ENCODE assay signal across 19 cellular contexts in the genomic region with DNA sequence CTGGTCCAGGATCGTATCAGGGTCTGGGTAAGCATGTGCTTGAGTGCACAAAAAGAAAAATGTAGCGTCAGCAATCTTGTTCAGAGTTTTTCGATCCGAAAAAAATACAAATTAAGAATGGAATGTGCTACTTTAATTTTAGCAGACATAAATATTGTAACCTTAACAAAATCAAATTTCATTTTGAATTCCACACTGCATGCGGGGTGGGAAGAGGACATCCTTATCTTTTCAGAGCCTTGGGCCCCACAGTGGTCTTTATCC.
DNase-seq lines count a peak whose midpoint lies in the region; ATAC-seq, FAIRE-seq and TF ChIP-seq lines count a peak whose summit lies in the region.
"Had no signal": no experiment of that assay in that cellular context is flagged by ENCODE, and none has a peak within 500 bp of the region (broad histone marks: within the 10 kb centered on the region; RNA-seq: fewer than 3 reads in every experiment).

No MANE protein-coding gene starts in this region.

- H3K36me3 Mint-ChIP-seq in GM23338 (ENCODE audit: low read depth) (no peaks in the 10 kb centered on the region), astrocyte (ENCODE audit: low read depth, unreplicated experiment) (no peaks in the 10 kb centered on the region)
- no peaks in the 10 kb centered on the region for H3K36me3 Mint-ChIP-seq in T-helper 2 cell treated with Interferon-gamma antibody and Interleukin-4, amounts not matched to agents 5 μg/mL and 100 μg/mL, for 36 hours (ENCODE audit: low read depth)
- H3K36me3 Mint-ChIP-seq: CD4-positive, alpha-beta memory T cell had no signal

- H2BK12ac ChIP-seq in mesenchymal stem cell (ENCODE audit: low read length in 2 of 2), result peak overlapping the region; percentile 14 to 83

- no peaks in the 10 kb centered on the region for H3K79me1 ChIP-seq in mesenchymal stem cell (replicated peaks; ENCODE audit: low read length, poor library complexity, severe bottlenecking)

- H3K4me2 ChIP-seq in GM23338 (0 out of 2 replicates have a peak overlapping the region, but pooled peaks have one; percentile 63), astrocyte (ENCODE audit: low read length) (peak overlapping the region; percentile 1), mesenchymal stem cell (ENCODE audit: low read length, poor library complexity, severe bottlenecking) (no peak overlapping the region)
- H3K4me2 ChIP-seq: BLaER1 had no signal

- no peak overlapping the region for H4K91ac ChIP-seq in mesenchymal stem cell (ENCODE audit: low read length)

- H3K4me1 Mint-ChIP-seq in GM23338 (peaks cover 36% of the 10 kb centered on the region), astrocyte (ENCODE audit: low read depth, unreplicated experiment) (peaks cover 16% of the 10 kb centered on the region)
- H3K4me1 Mint-ChIP-seq in T-helper 2 cell treated with Interferon-gamma antibody and Interleukin-4, amounts not matched to agents 5 μg/mL and 100 μg/mL, for 36 hours (ENCODE audit: low read depth), result peaks cover 23% of the 10 kb centered on the region

- no peak for DNase-seq in GM23338 (ENCODE audit: low spot score)
- no peak for DNase-seq in astrocyte (ENCODE audit: low read depth)
- DNase-seq in mesenchymal stem cell, result no peak
- no peak for DNase-seq in T-helper 2 cell treated with Interferon-gamma antibody and Interleukin-4, amounts not matched to agents 5 μg/mL and 100 μg/mL, for 36 hours (ENCODE audit: low spot score)
- DNase-seq in NCI-H226, result no peak
- DNase-seq: CD4-positive, alpha-beta memory T cell; DMS53; MM.1S; NCI-H1092; NCI-H2029 treated with DMSO at 0.1 percent for 48 hours; NCI-H2171; Peyer's patch had no signal

- H2BK15ac ChIP-seq in mesenchymal stem cell (ENCODE audit: low read depth, poor library complexity, severe bottlenecking), result no peak overlapping the region

- H4K20me1 ChIP-seq in GM23338 (replicated peaks; ENCODE audit: insufficient read depth) (no peaks in the 10 kb centered on the region), astrocyte (ENCODE audit: insufficient read depth, low read length) (no peaks in the 10 kb centered on the region)
- H4K20me1 ChIP-seq: BLaER1 had no signal

- H3K27ac Mint-ChIP-seq in GM23338, result no peak overlapping the region
- H3K27ac Mint-ChIP-seq in astrocyte (ENCODE audit: unreplicated experiment), result no peak overlapping the region
- H3K27ac Mint-ChIP-seq in T-helper 2 cell treated with Interferon-gamma antibody and Interleukin-4, amounts not matched to agents 5 μg/mL and 100 μg/mL, for 36 hours, result no peak overlapping the region
- H3K27ac Mint-ChIP-seq: CD4-positive, alpha-beta memory T cell had no signal

- H3K4me3 ChIP-seq in GM23338, result no peak overlapping the region
- H3K4me3 ChIP-seq in astrocyte (ENCODE audit: insufficient read depth, low read depth, low read length), result no peak overlapping the region
- no peak overlapping the region for H3K4me3 ChIP-seq in mesenchymal stem cell (ENCODE audit: insufficient read depth in 1 of 2, low read depth in 1 of 2, low read length in 2 of 2)
- peak overlapping the region in 1 of 3 donors; percentile 24 for H3K4me3 ChIP-seq in skeletal muscle tissue (ENCODE audit: low read length in 3 of 3)
- H3K4me3 ChIP-seq: BLaER1, GM12878, HAP-1, Peyer's patch, SJSA1 had no signal

- H3K9me3 ChIP-seq in astrocyte (ENCODE audit: insufficient read depth, low read depth, low read length) (no peaks in the 10 kb centered on the region), mesenchymal stem cell (ENCODE audit: control insufficient read depth, low read length) (no peaks in the 10 kb centered on the region), skeletal muscle tissue (ENCODE audit: control insufficient read depth in 3 of 3, low read length in 3 of 3) (no peaks in the 10 kb centered on the region)
- H3K9me3 ChIP-seq: BLaER1, HAP-1, Peyer's patch, SJSA1 had no signal

- H3K9ac ChIP-seq in astrocyte (ENCODE audit: low read length), result no peak overlapping the region
- no peak overlapping the region for H3K9ac ChIP-seq in mesenchymal stem cell (ENCODE audit: low read length)
- peak overlapping the region in 1 of 3 donors; percentile 58 for H3K9ac ChIP-seq in skeletal muscle tissue (ENCODE audit: low read depth in 1 of 3, low read length in 3 of 3)
- H3K9ac ChIP-seq: BLaER1 had no signal

- H4K8ac ChIP-seq in mesenchymal stem cell (ENCODE audit: low read length), result no peak overlapping the region

- peak overlapping the region; percentile 82 for H2AK5ac ChIP-seq in mesenchymal stem cell (ENCODE audit: low read length, severe bottlenecking)

- H3K9me3 Mint-ChIP-seq in GM23338 (no peaks in the 10 kb centered on the region), astrocyte (ENCODE audit: unreplicated experiment) (no peaks in the 10 kb centered on the region)
- no peaks in the 10 kb centered on the region for H3K9me3 Mint-ChIP-seq in T-helper 2 cell treated with Interferon-gamma antibody and Interleukin-4, amounts not matched to agents 5 μg/mL and 100 μg/mL, for 36 hours

- H3K27me3 Mint-ChIP-seq in GM23338 (ENCODE audit: insufficient read depth, low read depth, poor library complexity) (peaks cover 3% of the 10 kb centered on the region), astrocyte (ENCODE audit: low read depth, unreplicated experiment) (no peaks in the 10 kb centered on the region)
- peaks cover 37% of the 10 kb centered on the region for H3K27me3 Mint-ChIP-seq in T-helper 2 cell treated with Interferon-gamma antibody and Interleukin-4, amounts not matched to agents 5 μg/mL and 100 μg/mL, for 36 hours (ENCODE audit: low read depth)

- no peak overlapping the region for H2BK5ac ChIP-seq in mesenchymal stem cell (ENCODE audit: low read depth, low read length, poor library complexity, severe bottlenecking)

- no peak overlapping the region for H3K4ac ChIP-seq in mesenchymal stem cell (ENCODE audit: low read depth in 1 of 2, low read length in 2 of 2)

- no peak overlapping the region for H3K14ac ChIP-seq in mesenchymal stem cell (ENCODE audit: low read length in 2 of 2)

- H2BK120ac ChIP-seq in mesenchymal stem cell (ENCODE audit: low read depth, low read length), result no peak overlapping the region

- H3K79me2 ChIP-seq in GM23338 (replicated peaks; ENCODE audit: insufficient read depth) (no peaks in the 10 kb centered on the region), astrocyte (ENCODE audit: insufficient read depth, low read length) (no peaks in the 10 kb centered on the region)

- no peak overlapping the region for H3K27ac ChIP-seq in GM23338 (ENCODE audit: low read depth)
- no peak overlapping the region for H3K27ac ChIP-seq in astrocyte (ENCODE audit: low read depth, low read length)
- peak overlapping the region; percentile 89 for H3K27ac ChIP-seq in mesenchymal stem cell (ENCODE audit: low read length, poor library complexity, severe bottlenecking)
- H3K27ac ChIP-seq in skeletal muscle tissue (ENCODE audit: low read depth, low read length), result peak overlapping the region; percentile 67
- H3K27ac ChIP-seq: BLaER1, Peyer's patch, SJSA1 had no signal

- H3F3A ChIP-seq in GM23338 (replicated peaks; ENCODE audit: low read depth), result no peaks in the 10 kb centered on the region

- no peaks in the 10 kb centered on the region; the same call in 1 of the 2 replicates for H3K9me2 ChIP-seq in GM23338 (ENCODE audit: insufficient read depth)

- H3K36me3 ChIP-seq in GM23338 (ENCODE audit: insufficient read depth) (no peaks in the 10 kb centered on the region), astrocyte (ENCODE audit: insufficient read depth, low read length) (no peaks in the 10 kb centered on the region), mesenchymal stem cell (ENCODE audit: control insufficient read depth in 1 of 2, insufficient read depth in 2 of 2, low read depth in 1 of 2, low read length in 2 of 2) (no peaks in the 10 kb centered on the region), skeletal muscle tissue (ENCODE audit: control insufficient read depth in 3 of 3, insufficient read depth in 3 of 3, low read length in 3 of 3) (no peaks in the 10 kb centered on the region)
- H3K36me3 ChIP-seq: BLaER1, HAP-1, Peyer's patch, SJSA1 had no signal

- no peak overlapping the region for H3K4me3 Mint-ChIP-seq in GM23338
- no peak overlapping the region for H3K4me3 Mint-ChIP-seq in astrocyte (ENCODE audit: unreplicated experiment)
- no peak overlapping the region for H3K4me3 Mint-ChIP-seq in T-helper 2 cell treated with Interferon-gamma antibody and Interleukin-4, amounts not matched to agents 5 μg/mL and 100 μg/mL, for 36 hours

- H3K4me1 ChIP-seq in GM23338 (ENCODE audit: insufficient read depth) (peaks cover 24% of the 10 kb centered on the region), astrocyte (ENCODE audit: insufficient read depth, low read length) (peaks cover 37% of the 10 kb centered on the region), mesenchymal stem cell (ENCODE audit: control insufficient read depth, insufficient read depth, low read depth, low read length) (peaks cover 19% of the 10 kb centered on the region), skeletal muscle tissue (ENCODE audit: control insufficient read depth in 3 of 3, insufficient read depth in 3 of 3, low read length in 3 of 3) (peaks cover 17 to 29% (median 17%) of the 10 kb centered on the region in 3 donors)
- H3K4me1 ChIP-seq: HAP-1 had no signal

- 98% methylated on average over 2 of the region's 5 CpGs for WGBS in mesenchymal stem cell

- H2AFZ ChIP-seq in GM23338 (no peak overlapping the region), astrocyte (ENCODE audit: low read depth, low read length) (no peak overlapping the region), mesenchymal stem cell (ENCODE audit: low read depth, low read length) (no peak overlapping the region)

- no peaks in the 10 kb centered on the region for H3K27me3 ChIP-seq in GM23338 (ENCODE audit: insufficient read depth)
- no peaks in the 10 kb centered on the region for H3K27me3 ChIP-seq in astrocyte (ENCODE audit: insufficient read depth, low read length)
- no peaks in the 10 kb centered on the region for H3K27me3 ChIP-seq in mesenchymal stem cell (ENCODE audit: control insufficient read depth in 1 of 2, insufficient read depth in 1 of 2, low read length in 2 of 2)
- H3K27me3 ChIP-seq in skeletal muscle tissue (ENCODE audit: control insufficient read depth in 3 of 3, insufficient read depth in 3 of 3, low read length in 3 of 3), result no peaks in the 10 kb centered on the region
- H3K27me3 ChIP-seq: BLaER1, Peyer's patch, SJSA1 had no signal

- no peak for TF ChIP-seq CTCF in GM23338 (conservative IDR thresholded peaks at IDR 0.05; ENCODE audit: low read depth in 2 of 2)
- TF ChIP-seq CTCF in astrocyte (IDR thresholded peaks at IDR 0.05; ENCODE audit: insufficient read depth, low read depth, low read length), result no peak

- no peak for FAIRE-seq in astrocyte (lab: Jason Lieb, UNC)
- FAIRE-seq: GM12878 had no signal

- ATAC-seq in GM23338 (no peak), GM18867 (IDR thresholded peaks at IDR 0.05; ENCODE audit: unreplicated experiment) (no peak), HG03139 (IDR thresholded peaks at IDR 0.05; ENCODE audit: unreplicated experiment) (no peak)

- no peak overlapping the region for H3K23ac ChIP-seq in mesenchymal stem cell (ENCODE audit: low read length in 2 of 2)

- peak overlapping the region in 1 of 2 experiments; percentile 96 for H3K18ac ChIP-seq in mesenchymal stem cell (ENCODE audit: low read depth in 1 of 2, low read length in 2 of 2)

Comparison
In these comparisons a context has a peak if more than half of its experiments do, and no peak if none do; other contexts are left out.
1. H3K27ac ChIP-seq: peak in mesenchymal stem cell (single experiment) and skeletal muscle tissue (single experiment); none in GM23338 (single experiment) and astrocyte (single experiment).